ENCODE assay signal across 28 cellular contexts in genomic region chr21:15257646-15258045, GRCh38.
"Had no signal": no experiment of that assay in that cellular context is flagged by ENCODE, and none has a peak within 500 bp of the region (broad histone marks: within the 10 kb centered on the region; RNA-seq: fewer than 3 reads in every experiment).

No MANE protein-coding gene starts in this region.

- H2AFZ ChIP-seq: hepatocyte had no signal

- ATAC-seq: left colon; left lung; lower lobe of right lung; natural killer cell; pancreas; right cardiac atrium; sciatic nerve; stimulated activated naive B cell treated with anti-CD40 and anti-IgM and Interleukin-4, amounts not matched to agents 10 μg/mL and 1 μg/mL and 100 μg/mL, for 72 hours; stimulated activated naive CD8-positive, alpha-beta T cell treated with anti-CD3 and anti-CD28 coated beads, Interleukin-15, Interleukin-2, amounts not matched to agents 100 U/mL and 50 U/mL, for 24 hours; upper lobe of right lung had no signal

- H3K36me3 Mint-ChIP-seq: mesothelial cell of epicardium; naive B cell; natural killer cell; stimulated activated naive B cell treated with anti-CD40 and anti-IgM and Interleukin-4, amounts not matched to agents 10 μg/mL and 1 μg/mL and 100 μg/mL, for 72 hours had no signal

- H3K79me2 ChIP-seq: hepatocyte had no signal

- H3K4me2 ChIP-seq: hepatocyte had no signal

- H3K4me3 Mint-ChIP-seq: mesothelial cell of epicardium; naive B cell; natural killer cell; stimulated activated naive B cell treated with anti-CD40 and anti-IgM and Interleukin-4, amounts not matched to agents 10 μg/mL and 1 μg/mL and 100 μg/mL, for 72 hours had no signal

- H3K36me3 ChIP-seq: left lung, lower lobe of right lung, pancreas, prostate gland, stomach, thyroid gland, transverse colon, upper lobe of right lung had no signal

- H3K4me1 Mint-ChIP-seq: natural killer cell; stimulated activated naive B cell treated with anti-CD40 and anti-IgM and Interleukin-4, amounts not matched to agents 10 μg/mL and 1 μg/mL and 100 μg/mL, for 72 hours had no signal

- DNase-seq: kidney; left colon; left lung; lower lobe of right lung; mesendoderm; naive B cell; natural killer cell; nucleus accumbens; pancreas; posterior cingulate gyrus; retina; right cardiac atrium; stimulated activated CD4-positive, alpha-beta T cell treated with anti-CD3 and anti-CD28 coated beads, Interleukin-12 subunit alpha, Interleukin-12 subunit beta, amount 100 ng/mL, for 4 hours; stimulated activated CD4-positive, alpha-beta T cell treated with anti-CD3 and anti-CD28 coated beads, Interleukin-15, amount 100 ng/mL, for 24 hours; stimulated activated CD4-positive, alpha-beta T cell treated with anti-CD3 and anti-CD28 coated beads, Interleukin-2, amount 100 ng/mL, for 24 hours; stimulated activated CD4-positive, alpha-beta T cell treated with anti-CD3 and anti-CD28 coated beads, Interleukin-4, amount 100 ng/mL, for 1 hour; stimulated activated naive B cell treated with anti-CD40 and anti-IgM and Interleukin-4, amounts not matched to agents 10 μg/mL and 1 μg/mL and 100 μg/mL, for 72 hours; stimulated activated naive CD8-positive, alpha-beta T cell treated with anti-CD3 and anti-CD28 coated beads, Interleukin-15, Interleukin-2, amounts not matched to agents 100 U/mL and 50 U/mL, for 24 hours; stomach; testis; thyroid gland; transverse colon; upper lobe of right lung had no signal

- H3K27ac ChIP-seq: hepatocyte, left lung, lower lobe of right lung, pancreas, prostate gland, skin epidermis, stomach, testis, thyroid gland, transverse colon, upper lobe of right lung had no signal

- H3K27me3 ChIP-seq: hepatocyte, left lung, pancreas, stomach, testis, thyroid gland, transverse colon, upper lobe of right lung had no signal

- H3K27me3 Mint-ChIP-seq: naive B cell; stimulated activated naive B cell treated with anti-CD40 and anti-IgM and Interleukin-4, amounts not matched to agents 10 μg/mL and 1 μg/mL and 100 μg/mL, for 72 hours had no signal

- H3K4me3 ChIP-seq: hepatocyte, left lung, lower lobe of right lung, pancreas, prostate gland, skin epidermis, stomach, testis, thyroid gland, transverse colon, upper lobe of right lung had no signal

- H3K4me1 ChIP-seq: left lung, lower lobe of right lung, pancreas, prostate gland, stomach, testis, thyroid gland, transverse colon, upper lobe of right lung had no signal

- H3K9me3 ChIP-seq: left lung, lower lobe of right lung, pancreas, prostate gland, stomach, testis, thyroid gland, transverse colon, upper lobe of right lung had no signal

- H3K27ac Mint-ChIP-seq: mesothelial cell of epicardium; naive B cell; natural killer cell; stimulated activated naive B cell treated with anti-CD40 and anti-IgM and Interleukin-4, amounts not matched to agents 10 μg/mL and 1 μg/mL and 100 μg/mL, for 72 hours had no signal

- H3K9me3 Mint-ChIP-seq: stimulated activated naive B cell treated with anti-CD40 and anti-IgM and Interleukin-4, amounts not matched to agents 10 μg/mL and 1 μg/mL and 100 μg/mL, for 72 hours had no signal
